In the genomic region with DNA sequence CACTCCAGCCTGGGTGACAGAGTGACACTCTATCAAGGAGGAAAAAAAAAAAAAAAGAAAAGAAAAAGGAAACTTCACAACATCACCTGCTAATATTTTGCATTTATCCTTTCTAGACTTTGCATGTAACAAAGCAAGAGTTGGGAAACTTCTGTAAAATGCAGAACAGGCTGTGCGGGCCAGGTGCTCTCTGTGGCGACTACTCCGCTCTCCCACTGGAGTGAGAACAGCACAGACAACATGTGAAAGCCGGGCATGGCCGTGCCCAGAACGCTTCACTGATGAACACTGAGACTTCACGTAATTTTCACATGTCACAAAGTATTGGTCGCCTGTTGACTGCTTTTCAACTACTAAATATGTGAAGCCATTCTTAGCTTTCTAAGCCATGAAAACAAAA, we compare ENCODE assay signal across 29 cellular contexts. TPM values are rescaled to one million over a fixed set of nuclear protein-coding genes. Genes with fewer than 3 reads are reported as not detected.
"Had no signal": no experiment of that assay in that cellular context is flagged by ENCODE, and none has a peak within 500 bp of the region (broad histone marks: within the 10 kb centered on the region; RNA-seq: fewer than 3 reads in every experiment).

No MANE protein-coding gene starts in this region.

- FAIRE-seq: pancreas, small intestine, urothelium cell line had no signal

- H3K27ac ChIP-seq: neural progenitor cell, pancreas, psoas muscle, right lobe of liver, sigmoid colon, suprapubic skin, testis, tibial artery, transverse colon, vagina had no signal

- H3K36me3 ChIP-seq: neural progenitor cell had no signal

- DNase-seq: naive thymus-derived CD4-positive, alpha-beta T cell; natural killer cell; nucleus accumbens; pancreas; psoas muscle; right cardiac atrium; right lobe of liver; sigmoid colon; small intestine; stimulated activated CD4-positive, alpha-beta T cell treated with anti-CD3 and anti-CD28 coated beads, Interleukin-12 subunit alpha, Interleukin-12 subunit beta, amount 100 ng/mL, for 4 hours; stimulated activated CD4-positive, alpha-beta T cell treated with anti-CD3 and anti-CD28 coated beads, Interleukin-1b, Interleukin-23, amount 100 ng/mL, for 48 hours; stimulated activated CD4-positive, alpha-beta T cell treated with anti-CD3 and anti-CD28 coated beads, Interleukin-4, amount 100 ng/mL, for 1 hour; stimulated activated CD4-positive, alpha-beta T cell treated with anti-CD3 and anti-CD28 coated beads, Interleukin-4, amount 100 ng/mL, for 4 hours; stimulated activated CD8-positive, alpha-beta memory T cell treated with anti-CD3 and anti-CD28 coated beads, Interleukin-4, amount 100 ng/mL, for 48 hours; stimulated activated naive CD4-positive, alpha-beta T cell; stimulated activated naive CD8-positive, alpha-beta T cell treated with anti-CD3 and anti-CD28 coated beads, Interleukin-15, amount 100 ng/mL, for 72 hours; stimulated activated naive CD8-positive, alpha-beta T cell treated with anti-CD3 and anti-CD28 coated beads, Interleukin-15, Interleukin-2, amounts not matched to agents 100 U/mL and 50 U/mL, for 24 hours; substantia nigra; testis; tibial artery; transverse colon; upper lobe of left lung had no signal

- H3K27me3 ChIP-seq: neural progenitor cell, pancreas, right lobe of liver, sigmoid colon, suprapubic skin, testis, tibial artery, transverse colon, upper lobe of left lung, vagina had no signal

- ATAC-seq: naive thymus-derived CD4-positive, alpha-beta T cell; natural killer cell; pancreas; psoas muscle; right cardiac atrium; right lobe of liver; stimulated activated memory B cell treated with anti-CD40 and anti-IgM and Interleukin-4, amounts not matched to agents 10 μg/mL and 1 μg/mL and 100 μg/mL, for 72 hours; stimulated activated naive CD8-positive, alpha-beta T cell treated with anti-CD3 and anti-CD28 coated beads, Interleukin-15, amount 100 ng/mL, for 72 hours; stimulated activated naive CD8-positive, alpha-beta T cell treated with anti-CD3 and anti-CD28 coated beads, Interleukin-15, Interleukin-2, amounts not matched to agents 100 U/mL and 50 U/mL, for 24 hours had no signal

- H3K4me1 ChIP-seq: pancreas, psoas muscle, right lobe of liver, sigmoid colon, suprapubic skin, testis, tibial artery, transverse colon, upper lobe of left lung, vagina had no signal

- H3K4me3 ChIP-seq: neural progenitor cell, pancreas, psoas muscle, right lobe of liver, sigmoid colon, suprapubic skin, tibial artery, transverse colon, upper lobe of left lung, vagina had no signal

- H3K9me3 ChIP-seq: pancreas, psoas muscle, right lobe of liver, sigmoid colon, suprapubic skin, testis, tibial artery, transverse colon, upper lobe of left lung, vagina had no signal

RNA-seq across cellular contexts. Expression of a gene that starts 15.5 kb away (rescaled TPM):
- total RNA-seq: sigmoid colon, skeletal muscle tissue had no signal
- polyA plus RNA-seq: neural cell had no signal
